Comparison of ENCODE assay signal across 8 cellular contexts in the genomic region with DNA sequence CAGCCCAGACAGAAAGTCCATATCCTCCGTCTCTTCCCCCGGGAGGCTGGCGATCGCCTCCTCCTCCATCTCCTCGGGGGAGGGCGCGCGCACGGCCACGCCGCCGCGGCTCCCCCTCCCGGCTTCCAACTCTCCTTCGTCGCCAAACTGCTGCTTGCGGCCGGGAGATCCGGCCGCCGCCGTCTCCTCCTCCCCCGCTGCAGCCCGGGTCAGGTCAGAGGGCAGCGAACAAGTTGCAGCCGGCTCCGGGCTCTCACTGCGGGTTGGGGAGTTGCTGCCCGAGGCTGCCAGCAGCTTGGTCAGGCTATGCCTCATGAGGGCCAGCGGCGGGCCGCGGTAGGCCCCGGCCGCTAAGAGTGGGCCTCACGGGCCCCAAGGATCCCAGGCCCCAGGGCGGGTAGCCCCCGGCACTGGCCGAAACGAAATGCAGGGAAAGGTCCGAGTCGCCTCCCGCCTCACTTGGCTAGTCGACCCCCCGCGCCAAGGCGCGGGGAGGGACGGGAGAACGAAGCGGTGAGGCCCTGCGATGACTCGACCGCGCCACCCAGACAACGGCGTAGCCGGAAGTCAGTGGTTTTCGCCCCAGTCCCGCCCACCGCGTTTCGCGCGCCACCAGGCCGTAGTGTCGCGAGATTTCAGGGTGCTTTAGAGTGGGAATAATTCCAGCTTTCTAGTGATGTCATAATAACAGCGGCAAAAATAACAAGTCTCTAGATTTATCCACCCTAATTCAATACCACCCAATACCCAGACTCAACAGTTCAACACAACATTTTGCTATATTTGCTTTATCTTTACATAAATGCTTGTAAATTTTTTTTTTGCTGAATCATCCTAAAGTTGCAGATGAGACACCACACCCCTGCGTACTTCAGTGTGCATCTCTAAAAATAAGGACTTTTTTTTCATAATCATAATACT. TPM values are rescaled to one million over a fixed set of nuclear protein-coding genes. Genes with fewer than 3 reads are reported as not detected.
DNase-seq lines count a peak whose midpoint lies in the region; ATAC-seq, FAIRE-seq and TF ChIP-seq lines count a peak whose summit lies in the region.

A gene with protein sequence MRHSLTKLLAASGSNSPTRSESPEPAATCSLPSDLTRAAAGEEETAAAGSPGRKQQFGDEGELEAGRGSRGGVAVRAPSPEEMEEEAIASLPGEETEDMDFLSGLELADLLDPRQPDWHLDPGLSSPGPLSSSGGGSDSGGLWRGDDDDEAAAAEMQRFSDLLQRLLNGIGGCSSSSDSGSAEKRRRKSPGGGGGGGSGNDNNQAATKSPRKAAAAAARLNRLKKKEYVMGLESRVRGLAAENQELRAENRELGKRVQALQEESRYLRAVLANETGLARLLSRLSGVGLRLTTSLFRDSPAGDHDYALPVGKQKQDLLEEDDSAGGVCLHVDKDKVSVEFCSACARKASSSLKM (minus strand): TSS at position 569 of the 921 bp plus-strand sequence. CDS start 254 bp downstream, at position 315.

- no peaks in the 10 kb centered on the region for H3K27me3 ChIP-seq in pancreas
- H3K27me3 ChIP-seq in tibial artery = no peaks in the 10 kb centered on the region

- peak; percentile 84 for DNase-seq in GM12864 (ENCODE audit: low read depth)
- DNase-seq in NCI-H1417 (lab: John Stamatoyannopoulos, UW) = peak; percentile 97 to 98 (median 98)
- peak; percentile 91 to 92 for DNase-seq in SW 1271 (lab: John Stamatoyannopoulos, UW)
- peak; percentile 90 for DNase-seq in activated naive CD8-positive, alpha-beta T cell treated with anti-CD3 and anti-CD28 coated beads, Interleukin-2, amount 50 U/mL, for 16 hours (ENCODE audit: low read depth, low spot score)
- peak; percentile 96 for DNase-seq in Right ventricle myocardium inferior (ENCODE audit: missing footprints)
- peak; percentile 93 to 97 (median 95) for DNase-seq in pancreas
- DNase-seq in tibial artery = peak; percentile 92 to 97

- intact Hi-C loops in Right ventricle myocardium inferior (cut with DNase I) = loop anchor here (1.0 to 2.0 kb wide), 3 partner anchors 40 to 146 kb away; a partner anchor contains a TSS
- intact Hi-C loops in pancreas (cut with DNase I) = no loop called here
- intact Hi-C loops in tibial artery (cut with DNase I; ENCODE audit: low total_unique reads) = loop anchor here (5.0 kb wide), 1 partner anchor 38 kb away; a partner anchor contains a TSS

- no peak for TF ChIP-seq CTCF in GM12864 (IDR thresholded peaks at IDR 0.05; ENCODE audit: low read depth, low read length, missing control alignments)
- TF ChIP-seq CTCF in pancreas (IDR thresholded peaks at IDR 0.05) = no peak
- peak in 1 of 2 experiments; percentile 13 for TF ChIP-seq CTCF in tibial artery (IDR thresholded peaks at IDR 0.05)

- FAIRE-seq in pancreas (lab: Jason Lieb, UNC) = peak; percentile 70

- H3K4me1 ChIP-seq in pancreas = peaks cover 5 to 28% (median 18%) of the 10 kb centered on the region in 3 donors
- peaks cover 0 to 35% (median 15%) of the 10 kb centered on the region in 4 donors for H3K4me1 ChIP-seq in tibial artery

- WGBS in pancreas, 2 donors = 0 to 1% methylated on average over 60 to 70 of the region's 70 CpGs

- no peaks in the 10 kb centered on the region for H3K9me3 ChIP-seq in pancreas
- no peaks in the 10 kb centered on the region for H3K9me3 ChIP-seq in tibial artery

- peak within 1 kb of the TSS; percentile 97 to 99 (median 98) for H3K27ac ChIP-seq in pancreas
- peak within 1 kb of the TSS; percentile 96 to 98 for H3K27ac ChIP-seq in tibial artery

- ATAC-seq in HG02759 (IDR thresholded peaks at IDR 0.05; ENCODE audit: unreplicated experiment) = peak; percentile 89
- peak; percentile 98 for ATAC-seq in Right ventricle myocardium inferior
- peak; percentile 90 to 97 (median 94) for ATAC-seq in pancreas

- H3K4me3 ChIP-seq in GM12864 (ENCODE audit: low read depth, low read length) = peak within 1 kb of the TSS; percentile 69
- H3K4me3 ChIP-seq in pancreas = peak within 1 kb of the TSS; percentile 66 to 89 (median 78)
- H3K4me3 ChIP-seq in tibial artery = peak within 1 kb of the TSS; percentile 71 to 95

- H3K36me3 ChIP-seq in pancreas (peaks cover 0 to 6% (median 0%) of the 10 kb centered on the region in 3 donors), tibial artery (peaks cover 0 to 6% (median 5%) of the 10 kb centered on the region in 3 donors)

RNA-seq across cellular contexts. Expression of the gene that starts here (rescaled TPM):
- total RNA-seq in Right ventricle myocardium inferior = 12.5 TPM
- total RNA-seq in pancreas = 10 to 100 TPM; 13.7 to 25.8 (median 20.2) TPM
- polyA plus RNA-seq in pancreas = 10 to 100 TPM; 41.4 to 41.6 TPM

Comparison
In these comparisons a context has a peak if more than half of its experiments do, and no peak if none do; other contexts are left out.
1. Peak in every context shown above with its lines: DNase-seq, ATAC-seq, H3K4me3 ChIP-seq and H3K27ac ChIP-seq.
2. intact Hi-C loops: an anchor here in Right ventricle myocardium inferior (1.0 to 2.0 kb wide) and tibial artery (5.0 kb wide); none called in pancreas.